ENCODE assay signal across 8 cellular contexts in genomic region chr9:98081477-98082219, GRCh38. TPM values are rescaled to one million over a fixed set of nuclear protein-coding genes. Genes with fewer than 3 reads are reported as not detected.
DNase-seq lines count a peak whose midpoint lies in the region; ATAC-seq and TF ChIP-seq lines count a peak whose summit lies in the region.
"Had no signal": no experiment of that assay in that cellular context is flagged by ENCODE, and none has a peak within 500 bp of the region (broad histone marks: within the 10 kb centered on the region; RNA-seq: fewer than 3 reads in every experiment).

No MANE protein-coding gene starts in this region.

- peak; percentile 96 for ATAC-seq in stimulated activated effector memory CD8-positive, alpha-beta T cell treated with anti-CD3 and anti-CD28 coated beads, Interleukin-12 subunit alpha, Interleukin-12 subunit beta, amount 100 ng/mL, for 72 hours
- no peak for ATAC-seq in HG02938 (IDR thresholded peaks at IDR 0.05; ENCODE audit: unreplicated experiment)

- H3K36me3 Mint-ChIP-seq in activated T-cell treated with anti-CD3 and anti-CD28 coated beads, Interleukin-2, amount 50 U/mL, for 24 hours (ENCODE audit: low read depth), result peaks cover 94% of the 10 kb centered on the region
- peaks cover 85% of the 10 kb centered on the region for H3K36me3 Mint-ChIP-seq in stimulated activated effector memory CD8-positive, alpha-beta T cell treated with anti-CD3 and anti-CD28 coated beads, Interleukin-12 subunit alpha, Interleukin-12 subunit beta, amount 100 ng/mL, for 72 hours
- H3K36me3 Mint-ChIP-seq in endothelial cell (ENCODE audit: low read depth, unreplicated experiment), result peaks cover 15% of the 10 kb centered on the region

- H3K4me3 Mint-ChIP-seq in activated T-cell treated with anti-CD3 and anti-CD28 coated beads, Interleukin-2, amount 50 U/mL, for 24 hours, result no peak overlapping the region
- peak overlapping the region; percentile 38 for H3K4me3 Mint-ChIP-seq in stimulated activated effector memory CD8-positive, alpha-beta T cell treated with anti-CD3 and anti-CD28 coated beads, Interleukin-12 subunit alpha, Interleukin-12 subunit beta, amount 100 ng/mL, for 72 hours
- H3K4me3 Mint-ChIP-seq in endothelial cell (ENCODE audit: unreplicated experiment), result no peak overlapping the region
- H3K4me3 Mint-ChIP-seq: IgD-negative memory B cell had no signal

- peak overlapping the region; percentile 93 for H3K27ac Mint-ChIP-seq in activated T-cell treated with anti-CD3 and anti-CD28 coated beads, Interleukin-2, amount 50 U/mL, for 24 hours
- H3K27ac Mint-ChIP-seq in stimulated activated effector memory CD8-positive, alpha-beta T cell treated with anti-CD3 and anti-CD28 coated beads, Interleukin-12 subunit alpha, Interleukin-12 subunit beta, amount 100 ng/mL, for 72 hours, result peak overlapping the region; percentile 89
- H3K27ac Mint-ChIP-seq in endothelial cell (ENCODE audit: unreplicated experiment), result no peak overlapping the region

- no peaks in the 10 kb centered on the region for H3K27me3 Mint-ChIP-seq in activated T-cell treated with anti-CD3 and anti-CD28 coated beads, Interleukin-2, amount 50 U/mL, for 24 hours
- H3K27me3 Mint-ChIP-seq in endothelial cell (ENCODE audit: unreplicated experiment), result no peaks in the 10 kb centered on the region
- H3K27me3 Mint-ChIP-seq: IgD-negative memory B cell had no signal

- H3K4me1 Mint-ChIP-seq in activated T-cell treated with anti-CD3 and anti-CD28 coated beads, Interleukin-2, amount 50 U/mL, for 24 hours (ENCODE audit: low read depth), result peaks cover 59% of the 10 kb centered on the region
- H3K4me1 Mint-ChIP-seq in stimulated activated effector memory CD8-positive, alpha-beta T cell treated with anti-CD3 and anti-CD28 coated beads, Interleukin-12 subunit alpha, Interleukin-12 subunit beta, amount 100 ng/mL, for 72 hours, result peaks cover 47% of the 10 kb centered on the region
- H3K4me1 Mint-ChIP-seq in endothelial cell (ENCODE audit: unreplicated experiment), result peaks cover 7% of the 10 kb centered on the region

- DNase-seq in LoVo (ENCODE audit: low spot score) (peak; percentile 26), islet precursor cell (peak; percentile 76), pons (ENCODE audit: low spot score) (no peak), endothelial cell (ENCODE audit: low spot score) (no peak)
- DNase-seq in activated T-cell treated with anti-CD3 and anti-CD28 coated beads, Interleukin-2, amount 50 U/mL, for 24 hours, result peak; percentile 48
- peak in 1 of 2 donors; percentile 67 for DNase-seq in stimulated activated effector memory CD8-positive, alpha-beta T cell treated with anti-CD3 and anti-CD28 coated beads, Interleukin-12 subunit alpha, Interleukin-12 subunit beta, amount 100 ng/mL, for 72 hours (ENCODE audit: low spot score in 2 of 2)

- no peaks in the 10 kb centered on the region for H3K9me3 Mint-ChIP-seq in activated T-cell treated with anti-CD3 and anti-CD28 coated beads, Interleukin-2, amount 50 U/mL, for 24 hours
- no peaks in the 10 kb centered on the region for H3K9me3 Mint-ChIP-seq in stimulated activated effector memory CD8-positive, alpha-beta T cell treated with anti-CD3 and anti-CD28 coated beads, Interleukin-12 subunit alpha, Interleukin-12 subunit beta, amount 100 ng/mL, for 72 hours
- no peaks in the 10 kb centered on the region for H3K9me3 Mint-ChIP-seq in endothelial cell (ENCODE audit: unreplicated experiment)
- H3K9me3 Mint-ChIP-seq: IgD-negative memory B cell had no signal

- TF ChIP-seq CTCF in endothelial cell (IDR thresholded peaks at IDR 0.05; ENCODE audit: unreplicated experiment), result no peak

RNA-seq across cellular contexts. Expression of gene NANS, which starts 25.1 kb away (rescaled TPM):
- total RNA-seq in endothelial cell (ENCODE audit: unreplicated experiment), result 41.4 TPM

RNA-seq across cellular contexts. Expression of gene TRIM14, which starts 37.4 kb away (rescaled TPM):
- total RNA-seq in endothelial cell (ENCODE audit: unreplicated experiment), result 0.97 TPM

Comparison
In these comparisons a context has a peak if more than half of its experiments do, and no peak if none do; other contexts are left out.
1. DNase-seq: peak in LoVo (single experiment), activated T-cell treated with anti-CD3 and anti-CD28 coated beads, Interleukin-2, amount 50 U/mL, for 24 hours (single experiment) and islet precursor cell (single experiment); none in pons (single experiment) and endothelial cell (single experiment).